Comparison of ENCODE assay signal across 10 cellular contexts in genomic region chr10:112475565-112476233, GRCh38. TPM values are rescaled to one million over a fixed set of nuclear protein-coding genes. Genes with fewer than 3 reads are reported as not detected.
DNase-seq lines count a peak whose midpoint lies in the region; ATAC-seq, FAIRE-seq and TF ChIP-seq lines count a peak whose summit lies in the region.
"Had no signal": no experiment of that assay in that cellular context is flagged by ENCODE, and none has a peak within 500 bp of the region (broad histone marks: within the 10 kb centered on the region; RNA-seq: fewer than 3 reads in every experiment).

No MANE protein-coding gene starts in this region.

- H2BK120ac ChIP-seq in IMR-90 (ENCODE audit: low read depth, low read length) = no peak overlapping the region

- no peaks in the 10 kb centered on the region for H3K4me1 ChIP-seq in IMR-90 (ENCODE audit: control insufficient read depth, insufficient read depth, low read length)
- no peaks in the 10 kb centered on the region for H3K4me1 ChIP-seq in K562 (replicated peaks in 1 of 2; ENCODE audit: control insufficient read depth in 2 of 2, insufficient read depth in 2 of 2, low read length in 2 of 2)
- peaks cover 0 to 15% (median 2%) of the 10 kb centered on the region in 4 donors for H3K4me1 ChIP-seq in right lobe of liver
- H3K4me1 ChIP-seq: vagina had no signal

- TF ChIP-seq EP300 in K562 (IDR thresholded peaks at IDR 0.05; ENCODE audit: low read length) = no peak

- ATAC-seq in IMR-90 (ENCODE audit: low read depth) (peak; percentile 59; the same call in 1 of the 2 replicates), K562 (no peak), right lobe of liver (peak; percentile 38 to 63 (median 49)), HG02798 (IDR thresholded peaks at IDR 0.05; ENCODE audit: poor library complexity, unreplicated experiment) (no peak)

- no peak for FAIRE-seq in K562 (lab: Jason Lieb, UNC)
- FAIRE-seq: colon had no signal

- H3K27me3 ChIP-seq in IMR-90 (ENCODE audit: control insufficient read depth, insufficient read depth, low read length) (no peaks in the 10 kb centered on the region), K562 (ENCODE audit: control insufficient read depth in 2 of 2, insufficient read depth in 2 of 2, low read length in 2 of 2) (no peaks in the 10 kb centered on the region), right lobe of liver (no peaks in the 10 kb centered on the region)
- H3K27me3 ChIP-seq: vagina had no signal

- no peak overlapping the region for H3K18ac ChIP-seq in IMR-90 (ENCODE audit: low read depth, low read length)

- no peak overlapping the region for H3K4ac ChIP-seq in IMR-90 (ENCODE audit: low read depth, low read length)

- H4K5ac ChIP-seq in IMR-90 (ENCODE audit: low read depth, low read length) = no peak overlapping the region

- WGBS in IMR-90 (ENCODE audit: extremely low coverage in 2 of 2, insufficient read length in 1 of 2), 2 experiments = no CpG with 5 or more reads among the region's 3 CpGs
- WGBS in K562 (ENCODE audit: insufficient coverage, low coverage, missing lambda C conversion rate) = 57% methylated on average over 3 of the region's 3 CpGs
- 32% methylated on average over 3 of the region's 3 CpGs for WGBS in right lobe of liver (ENCODE audit: insufficient coverage, low coverage, low lambda C conversion rate, missing lambda C conversion rate)

- H3K9me3 Mint-ChIP-seq in endothelial cell (ENCODE audit: unreplicated experiment) = no peaks in the 10 kb centered on the region

- POLR2A ChIA-PET in IMR-90 (lab: Charles Lee; ENCODE audit: unreplicated experiment) (no interaction called here), K562 (lab: Yijun Ruan, JAX) (no interaction called here)

- no TSS peak for BruUV-seq in IMR-90 (replicated peaks; lab: Mats Ljungman, UMichigan)
- no TSS peak for BruUV-seq in K562 (replicated peaks; lab: Mats Ljungman, UMichigan)

- H3K23ac ChIP-seq in IMR-90 (ENCODE audit: low read depth, low read length) = no peak overlapping the region

- H3K14ac ChIP-seq in IMR-90 (replicated peaks; ENCODE audit: low read depth, low read length) = no peak overlapping the region

- H3K36me3 Mint-ChIP-seq in endothelial cell (ENCODE audit: low read depth, unreplicated experiment) = no peaks in the 10 kb centered on the region

- H2AFZ ChIP-seq in IMR-90 (replicated peaks; ENCODE audit: low read length, poor library complexity) = no peak overlapping the region
- H2AFZ ChIP-seq in K562 (ENCODE audit: low read depth, low read length) = no peak overlapping the region

- peak; percentile 23 for DNase-seq in IMR-90
- no peak for DNase-seq in K562 (ENCODE audit: extremely low read depth in 1 of 4, low spot score in 3 of 4)
- no peak for DNase-seq in right lobe of liver
- no peak for DNase-seq in NCI-H2029 (lab: John Stamatoyannopoulos, UW)
- DNase-seq in effector CD4-positive, alpha-beta T cell = no peak
- DNase-seq in endothelial cell (ENCODE audit: low spot score) = no peak

- H3K9me1 ChIP-seq in IMR-90 (ENCODE audit: insufficient read depth, low read length) = no peaks in the 10 kb centered on the region; the same call in 1 of the 2 replicates
- H3K9me1 ChIP-seq in K562 (ENCODE audit: control insufficient read depth, insufficient read depth, low read length) = no peaks in the 10 kb centered on the region

- H2AK9ac ChIP-seq in IMR-90 (replicated peaks; ENCODE audit: low read depth, low read length, poor library complexity) = no peak overlapping the region

- H3K4me3 ChIP-seq in IMR-90 (ENCODE audit: insufficient read depth, low read depth, low read length) = no peak overlapping the region
- H3K4me3 ChIP-seq in K562 = no peak overlapping the region
- H3K4me3 ChIP-seq in right lobe of liver = no peak overlapping the region
- H3K4me3 ChIP-seq: vagina had no signal

- H3K9ac ChIP-seq in IMR-90 (ENCODE audit: low read depth, low read length) = no peak overlapping the region
- no peak overlapping the region for H3K9ac ChIP-seq in K562 (ENCODE audit: insufficient read depth in 1 of 2, low read depth in 2 of 2, low read length in 2 of 2)

- peaks cover 7 to 12% of the 10 kb centered on the region in 2 experiments; a peak in 3 of 4 replicates for H3K79me1 ChIP-seq in IMR-90 (ENCODE audit: low read depth in 1 of 2, low read length in 2 of 2)

- H3K4me2 ChIP-seq in IMR-90 (ENCODE audit: low read depth, low read length) (no peak overlapping the region), K562 (ENCODE audit: insufficient read depth, low read length) (no peak overlapping the region)

- H3K27ac ChIP-seq in C4-2B = no peak overlapping the region
- no peak overlapping the region for H3K27ac ChIP-seq in IMR-90 (ENCODE audit: insufficient read depth, low read length)
- no peak overlapping the region for H3K27ac ChIP-seq in K562 (ENCODE audit: extremely low read depth, low read depth, low read length)
- H3K27ac ChIP-seq in right lobe of liver = no peak overlapping the region
- H3K27ac ChIP-seq: vagina had no signal

- H3K27ac Mint-ChIP-seq in endothelial cell (ENCODE audit: unreplicated experiment) = no peak overlapping the region

- in situ Hi-C loops in IMR-90 (cut with MboI; ENCODE audit: low sequenced_read_pairs) (loop anchor here (10.0 kb wide), 1 partner anchor 909 kb away; no protein-coding TSS in a partner anchor), K562 (cut with MboI) (no loop called here)

- H3K4me3 Mint-ChIP-seq in endothelial cell (ENCODE audit: unreplicated experiment) = no peak overlapping the region

- H2AK5ac ChIP-seq in IMR-90 (ENCODE audit: low read depth, low read length) = no peak overlapping the region

- no peak overlapping the region for H4K91ac ChIP-seq in IMR-90 (ENCODE audit: insufficient read depth, low read depth, low read length)

- no peak overlapping the region for H2BK5ac ChIP-seq in IMR-90 (ENCODE audit: low read depth, low read length, poor library complexity, severe bottlenecking)

- peaks cover 9% of the 10 kb centered on the region for H3K4me1 Mint-ChIP-seq in endothelial cell (ENCODE audit: unreplicated experiment)

- H3K56ac ChIP-seq in IMR-90 (ENCODE audit: extremely low read depth, insufficient read depth, low read length) = no peak overlapping the region

- H3K27me3 Mint-ChIP-seq in endothelial cell (ENCODE audit: unreplicated experiment) = no peaks in the 10 kb centered on the region

- H2BK15ac ChIP-seq in IMR-90 (ENCODE audit: low read depth, low read length) = no peak overlapping the region

- H4K8ac ChIP-seq in IMR-90 (ENCODE audit: low read depth in 2 of 2, low read length in 2 of 2) = no peak overlapping the region

- peak; percentile 82 for TF ChIP-seq RAD21 in IMR-90 (IDR thresholded peaks at IDR 0.05; ENCODE audit: low read length)
- peak; percentile 27 to 40; a peak in 3 of 4 replicates for TF ChIP-seq RAD21 in K562 (CRISPR knock-in tag; conservative IDR thresholded peaks at IDR 0.05 in 1 of 2, IDR thresholded peaks at IDR 0.05 in 1 of 2)

- dilution Hi-C loops in IMR-90 (cut with HindIII; ENCODE audit: low sequenced_read_pairs, unreplicated experiment) = no loop called here

- peak; percentile 85 for TF ChIP-seq CTCF in C4-2B (conservative IDR thresholded peaks at IDR 0.05)
- TF ChIP-seq CTCF in IMR-90 (conservative IDR thresholded peaks at IDR 0.05; ENCODE audit: low read depth, low read length) = peak; percentile 71
- TF ChIP-seq CTCF in K562 (IDR thresholded peaks at IDR 0.05 in 2 of 3, conservative IDR thresholded peaks at IDR 0.05 in 1 of 3; ENCODE audit: insufficient read depth in 2 of 3, low read depth in 1 of 3, low read length in 3 of 3) = peak in 1 of 3 experiments; percentile 28; a peak in 1 of 6 replicates
- TF ChIP-seq CTCF in right lobe of liver (IDR thresholded peaks at IDR 0.05) = peak; percentile 44 to 64 (median 56)
- no peak for TF ChIP-seq CTCF in endothelial cell (IDR thresholded peaks at IDR 0.05; ENCODE audit: unreplicated experiment)

- no peaks in the 10 kb centered on the region for H3K36me3 ChIP-seq in IMR-90 (ENCODE audit: control insufficient read depth, insufficient read depth, low read length)
- H3K36me3 ChIP-seq in K562 (ENCODE audit: control insufficient read depth, insufficient read depth, low read length) = no peaks in the 10 kb centered on the region
- no peaks in the 10 kb centered on the region for H3K36me3 ChIP-seq in right lobe of liver
- H3K36me3 ChIP-seq: vagina had no signal

- H2BK20ac ChIP-seq in IMR-90 (ENCODE audit: low read depth, low read length) = no peak overlapping the region

- TF ChIP-seq POLR2A in IMR-90 (IDR thresholded peaks at IDR 0.05; ENCODE audit: low read depth, low read length) (no peak), K562 (conservative IDR thresholded peaks at IDR 0.05) (no peak), right lobe of liver (IDR thresholded peaks at IDR 0.05) (no peak)

- intact Hi-C loops in IMR-90 (cut with micrococcal nuclease) (loop anchor here (1.0 to 10.0 kb wide), 4 partner anchors 475 to 979 kb away; partner anchors contain the start of gene TCF7L2), K562 (cut with micrococcal nuclease) (loop anchor here (10.0 kb wide), 1 partner anchor 909 kb away; no protein-coding TSS in a partner anchor), right lobe of liver (cut with DNase I) (loop anchor here in 1 of 2 donors (10.0 kb wide), 1 partner anchor 909 kb away; no protein-coding TSS in a partner anchor)

- H3K79me2 ChIP-seq in K562 (ENCODE audit: control insufficient read depth, insufficient read depth, low read length) = no peaks in the 10 kb centered on the region

- CTCF ChIA-PET in IMR-90 (lab: Yijun Ruan, JAX) (interaction anchor here (0.7 to 2.7 kb wide), 7 partner anchors 12 to 909 kb away, joined by 3 to 14 read pairs (median 3); no protein-coding TSS in a partner anchor), K562 (lab: Yijun Ruan, JAX; ENCODE audit: low intra/inter-chr PET ratio) (no interaction called here)

- no peaks in the 10 kb centered on the region for H3K9me3 ChIP-seq in IMR-90 (ENCODE audit: control insufficient read depth, insufficient read depth, low read length)
- H3K9me3 ChIP-seq in K562 (replicated peaks; ENCODE audit: control insufficient read depth, insufficient read depth, low read depth, low read length) = no peaks in the 10 kb centered on the region
- H3K9me3 ChIP-seq in right lobe of liver = no peaks in the 10 kb centered on the region
- H3K9me3 ChIP-seq: vagina had no signal

- no peaks in the 10 kb centered on the region; the same call in 1 of the 2 replicates for H4K20me1 ChIP-seq in IMR-90 (ENCODE audit: insufficient read depth, low read length)
- H4K20me1 ChIP-seq in K562 (replicated peaks; ENCODE audit: control insufficient read depth, insufficient read depth, low read length) = no peaks in the 10 kb centered on the region

RNA-seq across cellular contexts. Expression of gene VTI1A, which starts 28.7 kb away (rescaled TPM):
- total RNA-seq in IMR-90 (2012; rRNA removed) (24.9 and 35.0 TPM in 2 replicates), K562 (2014; rRNA removed) (20.1 and 20.8 TPM in 2 replicates), K562 (2014; rRNA removed; fragmentation: Illumina TruSeq; extraction: Trizol) (20.9 and 26.7 TPM in 2 replicates), K562 (2015; rRNA removed; fragmentation: Illumina TruSeq; extraction: Trizol) (21.4 and 22.1 TPM in 2 replicates), K562 (2021) (20.4 and 21.2 TPM in 2 replicates), right lobe of liver (10 to 100 TPM; 11.2 to 26.2 (median 12.3) TPM), endothelial cell (ENCODE audit: unreplicated experiment) (35.4 TPM)
- polyA plus RNA-seq in IMR-90 (2012; rRNA removed) (7.7 and 9.7 TPM in 2 replicates), K562 (2011; rRNA removed) (12.2 and 15.9 TPM in 2 replicates), K562 (2014; fragmentation: Illumina TruSeq; extraction: Trizol) (14.9 and 15.7 TPM in 2 replicates), K562 (2014; fragmentation: Nextera tagmentation; extraction: Ambion mirVana) (10 to 100 TPM in 1 of 2 experiments, 1 to 10 TPM in 1; 9.3 to 13.3 TPM), K562 (2014; rRNA removed) (15.7 and 16.0 TPM in 2 replicates)
- polyA plus RNA-seq in IMR-90 (2012; cell fraction: cytosol; rRNA removed) = 4.1 and 5.0 TPM in 2 replicates
- 8.1 and 27.6 TPM in 2 replicates for polyA plus RNA-seq in IMR-90 (2012; cell fraction: nucleus; rRNA removed; ENCODE audit: low replicate concordance)
- 27.4 and 67.4 TPM in 2 replicates for total RNA-seq in K562 (2011; cell fraction: chromatin; rRNA removed; ENCODE audit: low replicate concordance)
- total RNA-seq in K562 (2011; cell fraction: nucleolus; rRNA removed) = 15.8 and 20.4 TPM in 2 replicates
- 33.9 and 50.8 TPM in 2 replicates for total RNA-seq in K562 (2011; cell fraction: nucleoplasm; rRNA removed)
- polyA plus RNA-seq in K562 (2011; cell fraction: cytosol; rRNA removed) = 8.9 and 11.0 TPM in 2 replicates
- 16.9 and 18.1 TPM in 2 replicates for polyA plus RNA-seq in K562 (2011; cell fraction: nucleus; rRNA removed)
- polyA plus RNA-seq in K562 (2012) = 8.7 and 9.5 TPM in 2 replicates
- 24.5 and 26.7 TPM in 2 replicates for polyA minus RNA-seq in K562 (2011; rRNA and poly(A)+ RNA removed)
- 7.0 and 9.0 TPM in 2 replicates for polyA minus RNA-seq in K562 (2011; cell fraction: cytosol; rRNA and poly(A)+ RNA removed)
- 37.7 and 53.9 TPM in 2 replicates for polyA minus RNA-seq in K562 (2011; cell fraction: nucleus; rRNA and poly(A)+ RNA removed)

RNA-seq across cellular contexts. Expression of gene ZDHHC6, which starts 29.0 kb away (rescaled TPM):
- total RNA-seq in IMR-90 (2012; rRNA removed) (17.4 and 22.2 TPM in 2 replicates), K562 (2014; rRNA removed) (13.6 and 14.1 TPM in 2 replicates), K562 (2014; rRNA removed; fragmentation: Illumina TruSeq; extraction: Trizol) (20.1 and 20.3 TPM in 2 replicates), K562 (2015; rRNA removed; fragmentation: Illumina TruSeq; extraction: Trizol) (25.1 and 26.0 TPM in 2 replicates), K562 (2021) (18.1 and 19.3 TPM in 2 replicates), right lobe of liver (10 to 100 TPM; 12.2 to 23.0 (median 16.0) TPM), endothelial cell (ENCODE audit: unreplicated experiment) (42.8 TPM)
- polyA plus RNA-seq in IMR-90 (2012; rRNA removed) (15.4 and 21.6 TPM in 2 replicates), K562 (2011; rRNA removed) (18.3 and 20.7 TPM in 2 replicates), K562 (2014; fragmentation: Illumina TruSeq; extraction: Trizol) (18.3 and 24.0 TPM in 2 replicates), K562 (2014; fragmentation: Nextera tagmentation; extraction: Ambion mirVana) (10 to 100 TPM; 21.5 to 30.1 TPM), K562 (2014; rRNA removed) (28.5 and 30.5 TPM in 2 replicates)
- 3.1 and 5.7 TPM in 2 replicates for polyA plus RNA-seq in IMR-90 (2012; cell fraction: cytosol; rRNA removed)
- 9.7 and 54.2 TPM in 2 replicates for polyA plus RNA-seq in IMR-90 (2012; cell fraction: nucleus; rRNA removed; ENCODE audit: low replicate concordance)
- total RNA-seq in K562 (2011; cell fraction: chromatin; rRNA removed; ENCODE audit: low replicate concordance) = 21.1 and 36.0 TPM in 2 replicates
- 12.8 and 13.3 TPM in 2 replicates for total RNA-seq in K562 (2011; cell fraction: nucleolus; rRNA removed)
- 19.5 and 20.5 TPM in 2 replicates for total RNA-seq in K562 (2011; cell fraction: nucleoplasm; rRNA removed)
- polyA plus RNA-seq in K562 (2011; cell fraction: cytosol; rRNA removed) = 4.8 and 9.3 TPM in 2 replicates
- 46.1 and 62.4 TPM in 2 replicates for polyA plus RNA-seq in K562 (2011; cell fraction: nucleus; rRNA removed)
- 14.5 and 16.2 TPM in 2 replicates for polyA plus RNA-seq in K562 (2012)
- polyA minus RNA-seq in K562 (2011; rRNA and poly(A)+ RNA removed) = 16.4 and 19.0 TPM in 2 replicates
- 4.9 and 6.0 TPM in 2 replicates for polyA minus RNA-seq in K562 (2011; cell fraction: cytosol; rRNA and poly(A)+ RNA removed)
- 19.4 and 32.9 TPM in 2 replicates for polyA minus RNA-seq in K562 (2011; cell fraction: nucleus; rRNA and poly(A)+ RNA removed)

Comparison
In these comparisons a context has a peak if more than half of its experiments do, and no peak if none do; other contexts are left out.
1. ATAC-seq: peak in IMR-90 (single experiment) and right lobe of liver (4 of 4); none in K562 (single experiment) and HG02798 (single experiment).